ENCODE assay signal across 8 cellular contexts in the genomic region with DNA sequence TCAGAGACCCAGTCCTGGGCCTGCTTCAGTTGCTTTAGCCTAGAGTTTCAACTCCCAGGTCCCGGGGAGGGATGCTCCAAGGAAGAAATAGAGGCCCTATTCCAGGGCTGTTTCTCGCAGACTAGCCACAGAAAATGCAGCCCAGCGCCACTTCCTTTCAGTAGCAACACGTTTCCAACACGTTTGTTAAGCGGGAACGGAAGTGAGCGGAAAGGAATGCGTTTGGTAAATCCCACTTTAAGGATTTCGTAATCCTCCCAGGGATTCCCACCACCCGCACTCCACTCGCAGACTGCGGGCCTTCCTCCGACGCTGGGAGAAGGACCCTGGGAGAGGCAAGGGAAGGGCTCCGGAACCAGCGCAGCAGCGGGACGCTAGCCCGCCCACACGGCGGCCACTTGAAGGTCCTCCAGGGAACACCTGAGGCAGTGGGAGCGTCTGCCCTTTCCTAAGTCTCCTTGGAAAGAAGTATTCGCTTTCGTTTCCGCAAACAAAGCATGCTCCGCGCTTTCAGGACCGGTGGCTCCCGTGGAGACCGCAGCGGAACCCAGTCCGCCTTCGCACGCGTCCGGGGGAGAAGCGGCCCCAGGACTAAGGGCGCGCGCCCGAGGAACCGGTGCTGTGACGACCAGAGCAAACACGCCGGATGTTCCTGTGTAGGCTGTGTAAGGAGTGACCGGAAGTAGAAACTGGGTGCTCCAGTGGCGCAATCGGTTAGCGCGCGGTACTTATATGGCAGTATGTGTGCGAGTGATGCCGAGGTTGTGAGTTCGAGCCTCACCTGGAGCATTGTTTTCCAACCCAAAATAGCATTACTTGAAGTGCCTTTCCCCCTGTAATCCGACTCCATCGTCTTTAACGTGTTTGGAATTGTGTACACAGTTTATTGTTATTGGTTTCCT.
DNase-seq lines count a peak whose midpoint lies in the region; ATAC-seq lines count a peak whose summit lies in the region.

No MANE protein-coding gene starts in this region.

- 2 to 5% methylated on average over 56 to 58 of the region's 58 CpGs for WGBS in esophagus, 2 donors

- no peaks in the 10 kb centered on the region for H3K4me1 ChIP-seq in esophagus (ENCODE audit: control insufficient read depth in 2 of 2, insufficient read depth in 2 of 2, low read length in 1 of 2)

- in situ Hi-C loops in G401 (cut with HindIII; ENCODE audit: low sequenced_read_pairs) = no loop called here

- peak overlapping the region; percentile 63 to 66 for H3K4me3 ChIP-seq in esophagus (ENCODE audit: low read depth in 1 of 2, low read length in 2 of 2)

- DNase-seq in G401 (ENCODE audit: low spot score) = peak; percentile 69
- peak; percentile 84 to 92 for DNase-seq in NCI-H524 (lab: John Stamatoyannopoulos, UW)
- DNase-seq in activated T-cell treated with anti-CD3 and anti-CD28 coated beads for 4 hours = peak; percentile 17
- DNase-seq in middle frontal gyrus (ENCODE audit: extremely low spot score, low spot score) = peak; percentile 79
- peak; percentile 41 to 44 for DNase-seq in stimulated activated CD8-positive, alpha-beta memory T cell treated with anti-CD3 and anti-CD28 coated beads, Interleukin-2, amount 100 ng/mL, for 48 hours (ENCODE audit: low read depth in 2 of 2)

- no peaks in the 10 kb centered on the region for H3K36me3 ChIP-seq in esophagus (ENCODE audit: control insufficient read depth in 2 of 2, insufficient read depth in 2 of 2, low read length in 1 of 2)

- H3K27ac ChIP-seq in esophagus (ENCODE audit: low read depth in 2 of 2, low read length in 1 of 2) = peak overlapping the region; percentile 86 to 94

- H3K27me3 ChIP-seq in esophagus (ENCODE audit: control insufficient read depth in 1 of 2, insufficient read depth in 2 of 2, low read length in 2 of 2) = no peaks in the 10 kb centered on the region

- H3K9me3 ChIP-seq in esophagus (ENCODE audit: control insufficient read depth in 2 of 2, insufficient read depth in 1 of 2, low read depth in 1 of 2, low read length in 1 of 2) = peaks cover 0 to 3% of the 10 kb centered on the region in 2 donors

- ATAC-seq in HG02884 (IDR thresholded peaks at IDR 0.05; ENCODE audit: unreplicated experiment) = peak; percentile 94
- no peak for ATAC-seq in HG03378 (IDR thresholded peaks at IDR 0.05; ENCODE audit: unreplicated experiment)

Comparison
In these comparisons a context has a peak if more than half of its experiments do, and no peak if none do; other contexts are left out.
1. DNase-seq: peak in every context shown above with its lines; median percentile 88 in NCI-H524; 79 in middle frontal gyrus; 69 in G401; 42 in stimulated activated CD8-positive, alpha-beta memory T cell treated with anti-CD3 and anti-CD28 coated beads, Interleukin-2, amount 100 ng/mL, for 48 hours; 17 in activated T-cell treated with anti-CD3 and anti-CD28 coated beads for 4 hours.